ENCODE assay signal across 19 cellular contexts in the genomic region with DNA sequence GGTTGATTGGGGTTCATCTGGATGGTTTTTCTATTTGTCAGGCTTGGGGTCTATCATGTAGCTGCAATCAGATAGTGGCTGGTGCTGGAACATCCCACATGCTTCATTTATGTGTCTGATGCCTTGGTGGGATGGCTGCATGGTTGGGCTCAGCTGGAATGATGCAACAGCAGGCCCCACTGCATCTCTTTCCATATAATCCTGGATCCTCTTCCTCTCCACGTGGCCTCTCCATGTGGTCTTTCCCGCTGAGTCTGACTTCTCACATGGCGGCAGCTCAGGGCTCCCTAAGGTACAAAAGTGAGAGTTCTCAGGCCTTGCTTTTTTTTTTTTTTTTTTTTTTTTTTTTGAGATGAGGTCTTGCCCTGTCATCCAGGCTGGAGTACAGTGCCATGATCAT.
DNase-seq lines count a peak whose midpoint lies in the region; ATAC-seq and TF ChIP-seq lines count a peak whose summit lies in the region.
"Had no signal": no experiment of that assay in that cellular context is flagged by ENCODE, and none has a peak within 500 bp of the region (broad histone marks: within the 10 kb centered on the region; RNA-seq: fewer than 3 reads in every experiment).

No MANE protein-coding gene starts in this region.

- CTCF ChIA-PET in Panc1 (lab: Charles Lee), result interaction anchor here (0.6 kb wide), 1 partner anchor 528 kb away, joined by 8 read pairs; no protein-coding TSS in a partner anchor

- no peak for TF ChIP-seq CTCF in Panc1 (IDR thresholded peaks at IDR 0.05)

- H3K4me3 Mint-ChIP-seq in T-helper 2 cell treated with Interferon-gamma antibody and Interleukin-4, amounts not matched to agents 5 μg/mL and 100 μg/mL, for 36 hours, result no peak overlapping the region
- H3K4me3 Mint-ChIP-seq in central memory CD8-positive, alpha-beta T cell, result no peak overlapping the region
- H3K4me3 Mint-ChIP-seq: IgD-negative memory B cell had no signal

- no peaks in the 10 kb centered on the region for H3K27me3 Mint-ChIP-seq in T-helper 2 cell treated with Interferon-gamma antibody and Interleukin-4, amounts not matched to agents 5 μg/mL and 100 μg/mL, for 36 hours (ENCODE audit: low read depth)
- no peaks in the 10 kb centered on the region for H3K27me3 Mint-ChIP-seq in central memory CD8-positive, alpha-beta T cell

- no peak for ATAC-seq in Panc1
- ATAC-seq in central memory CD8-positive, alpha-beta T cell (replicated peaks; ENCODE audit: extremely low read depth, poor library complexity, severe bottlenecking), result no peak
- ATAC-seq in GM21576 (IDR thresholded peaks at IDR 0.05; ENCODE audit: unreplicated experiment), result no peak
- ATAC-seq in HG03342 (IDR thresholded peaks at IDR 0.05; ENCODE audit: unreplicated experiment), result no peak
- ATAC-seq: GM12878 had no signal

- in situ Hi-C loops in Panc1 (cut with HindIII; ENCODE audit: low pct_unique_long_range_greater_than_20kb, low sequenced_read_pairs), result no loop called here

- no peaks in the 10 kb centered on the region for H3K36me3 ChIP-seq in BLaER1 treated with 17β-estradiol and CSF1 and Interleukin-3, amounts not matched to agents 10 nM and 100 nM
- no peaks in the 10 kb centered on the region for H3K36me3 ChIP-seq in Panc1 (ENCODE audit: control insufficient read depth, insufficient read depth, low read length)

- 0 out of 22 replicates have a peak overlapping the region, but pooled peaks of 1 of the 11 experiments have one; percentile 87 for H3K4me2 ChIP-seq in BLaER1 treated with 17β-estradiol and CSF1 and Interleukin-3, amounts not matched to agents 10 nM and 100 nM

- H3K27me3 ChIP-seq in BLaER1 treated with 17β-estradiol and CSF1 and Interleukin-3, amounts not matched to agents 10 nM and 100 nM, result no peaks in the 10 kb centered on the region
- no peaks in the 10 kb centered on the region for H3K27me3 ChIP-seq in Panc1 (ENCODE audit: control insufficient read depth, insufficient read depth, low read length)
- H3K27me3 ChIP-seq: SJCRH30 had no signal

- intact Hi-C loops in Panc1 (cut with micrococcal nuclease; ENCODE audit: unreplicated experiment), result no loop called here

- no peaks in the 10 kb centered on the region for H3K9me3 Mint-ChIP-seq in T-helper 2 cell treated with Interferon-gamma antibody and Interleukin-4, amounts not matched to agents 5 μg/mL and 100 μg/mL, for 36 hours
- H3K9me3 Mint-ChIP-seq in central memory CD8-positive, alpha-beta T cell, result no peaks in the 10 kb centered on the region
- H3K9me3 Mint-ChIP-seq: IgD-negative memory B cell had no signal

- H3K4me1 Mint-ChIP-seq in T-helper 2 cell treated with Interferon-gamma antibody and Interleukin-4, amounts not matched to agents 5 μg/mL and 100 μg/mL, for 36 hours (ENCODE audit: low read depth), result peaks cover 85% of the 10 kb centered on the region
- H3K4me1 Mint-ChIP-seq in central memory CD8-positive, alpha-beta T cell, result peaks cover 19% of the 10 kb centered on the region
- H3K4me1 Mint-ChIP-seq: IgD-negative memory B cell had no signal

- H3K4me1 ChIP-seq in BLaER1 treated with 17β-estradiol and CSF1 and Interleukin-3, amounts not matched to agents 10 nM and 100 nM, result peaks cover 14 to 88% (median 51%) of the 10 kb centered on the region in 10 experiments
- H3K4me1 ChIP-seq in Panc1 (ENCODE audit: control insufficient read depth, insufficient read depth, low read length), result peaks cover 42% of the 10 kb centered on the region

- peak overlapping the region in 6 of 11 experiments; percentile 3 to 97 (median 92); a peak in 6 of 22 replicates for H3K27ac ChIP-seq in BLaER1 treated with 17β-estradiol and CSF1 and Interleukin-3, amounts not matched to agents 10 nM and 100 nM
- H3K27ac ChIP-seq in Panc1 (ENCODE audit: low read length), result peak overlapping the region; percentile 40; the same call in 1 of the 2 replicates
- H3K27ac ChIP-seq: 22Rv1, C4-2B, RWPE1, SJCRH30 had no signal

- no peak overlapping the region for H3K4me3 ChIP-seq in BLaER1 treated with 17β-estradiol and CSF1 and Interleukin-3, amounts not matched to agents 10 nM and 100 nM
- no peak overlapping the region for H3K4me3 ChIP-seq in Panc1 (ENCODE audit: low read depth in 2 of 2, low read length in 2 of 2)
- H3K4me3 ChIP-seq: GM12878, SJCRH30 had no signal

- H3K9ac ChIP-seq in BLaER1 treated with 17β-estradiol and CSF1 and Interleukin-3, amounts not matched to agents 10 nM and 100 nM, result no peak overlapping the region

- no peaks in the 10 kb centered on the region for H3K9me3 ChIP-seq in BLaER1 treated with 17β-estradiol and CSF1 and Interleukin-3, amounts not matched to agents 10 nM and 100 nM (replicated peaks in 1 of 11)
- H3K9me3 ChIP-seq in Panc1 (ENCODE audit: control insufficient read depth, insufficient read depth, low read depth, low read length), result no peaks in the 10 kb centered on the region
- H3K9me3 ChIP-seq: Caco-2, SJCRH30 had no signal

- peak overlapping the region; percentile 43 for H3K27ac Mint-ChIP-seq in T-helper 2 cell treated with Interferon-gamma antibody and Interleukin-4, amounts not matched to agents 5 μg/mL and 100 μg/mL, for 36 hours
- peak overlapping the region; percentile 53 for H3K27ac Mint-ChIP-seq in central memory CD8-positive, alpha-beta T cell (ENCODE audit: low read depth)

- H3K36me3 Mint-ChIP-seq in T-helper 2 cell treated with Interferon-gamma antibody and Interleukin-4, amounts not matched to agents 5 μg/mL and 100 μg/mL, for 36 hours (ENCODE audit: low read depth), result peaks cover 83% of the 10 kb centered on the region
- peaks cover 17% of the 10 kb centered on the region for H3K36me3 Mint-ChIP-seq in central memory CD8-positive, alpha-beta T cell (ENCODE audit: insufficient read depth)

- BruUV-seq in Panc1 (replicated peaks; lab: Mats Ljungman, UMichigan), result no TSS peak

- H4K20me1 ChIP-seq in BLaER1 treated with 17β-estradiol and CSF1 and Interleukin-3, amounts not matched to agents 10 nM and 100 nM, result no peaks in the 10 kb centered on the region

- POLR2A ChIA-PET in Panc1 (lab: Charles Lee), result no interaction called here

- no peak for DNase-seq in T-helper 2 cell treated with Interferon-gamma antibody and Interleukin-4, amounts not matched to agents 5 μg/mL and 100 μg/mL, for 36 hours (ENCODE audit: low spot score)
- DNase-seq in T-helper 2 cell (no peak), Panc1 (ENCODE audit: low read depth, low spot score) (no peak), AG20443 (ENCODE audit: low spot score) (no peak)
- no peak for DNase-seq in central memory CD8-positive, alpha-beta T cell (ENCODE audit: low spot score in 2 of 2)
- DNase-seq: Caco-2, HCEC 1CT, NCI-H146, NCI-H226, NCI-H526, SJCRH30 had no signal
